1 cellular context compared by ENCODE assay signal in genomic region chr15:74817370-74817737, GRCh38.
TF ChIP-seq lines count a peak whose summit lies in the region.

No MANE protein-coding gene starts in this region.

TF ChIP-seq in IMR-90, 13 proteins besides CTCF, POLR2A, EP300 and RAD21:
- TF ChIP-seq FOS (IDR thresholded peaks at IDR 0.05; ENCODE audit: low read depth, low read length) (no peak), USF2 (IDR thresholded peaks at IDR 0.05; ENCODE audit: low read depth, low read length) (no peak), RFX5 (IDR thresholded peaks at IDR 0.05; ENCODE audit: low read depth, low read length) (no peak), ELK1 (IDR thresholded peaks at IDR 0.05; ENCODE audit: borderline replicate concordance, low read depth, low read length) (no peak), MAZ (IDR thresholded peaks at IDR 0.05; ENCODE audit: borderline replicate concordance, low read depth, low read length) (no peak), BHLHE40 (IDR thresholded peaks at IDR 0.05; ENCODE audit: low read depth, low read length) (no peak), RCOR1 (IDR thresholded peaks at IDR 0.05; ENCODE audit: insufficient replicate concordance, low read length) (no peak), MXI1 (IDR thresholded peaks at IDR 0.05; ENCODE audit: borderline replicate concordance, low read depth, low read length) (no peak), SMC3 (IDR thresholded peaks at IDR 0.05; ENCODE audit: low read depth, low read length) (no peak), CHD1 (IDR thresholded peaks at IDR 0.05; ENCODE audit: low read depth, low read length) (no peak)
TF ChIP-seq in IMR-90: peak in this region for 0.
